ENCODE assay signal across 8 cellular contexts in the genomic region with DNA sequence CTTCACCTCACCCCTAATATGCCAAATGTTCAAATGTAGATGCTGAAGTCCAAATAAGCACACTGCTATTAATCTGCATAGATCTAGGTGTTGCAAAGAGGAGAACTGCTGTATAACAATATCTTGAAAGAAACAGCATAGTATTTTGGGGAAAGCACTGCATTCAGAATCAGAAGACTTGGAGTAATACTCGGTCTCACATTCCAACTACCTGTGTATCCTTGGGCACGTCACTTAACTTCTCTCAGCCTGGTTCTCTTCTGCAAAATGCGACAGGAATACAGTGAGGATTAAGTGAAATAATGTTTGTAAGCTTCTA. TPM values are rescaled to one million over a fixed set of nuclear protein-coding genes. Genes with fewer than 3 reads are reported as not detected.
A peak's percentile ranks its signal among the peaks of the same experiment; 100 is the strongest.
DNase-seq lines count a peak whose midpoint lies in the region; ATAC-seq, FAIRE-seq and TF ChIP-seq lines count a peak whose summit lies in the region.

No MANE protein-coding gene starts in this region.

- H3K4me1 ChIP-seq in right lobe of liver (peaks cover 0 to 20% (median 5%) of the 10 kb centered on the region in 4 donors), urinary bladder (ENCODE audit: insufficient read depth) (peaks cover 5% of the 10 kb centered on the region)

- no peak for FAIRE-seq in H54 (lab: Jason Lieb, UNC)

- H3K36me3 Mint-ChIP-seq in activated naive CD8-positive, alpha-beta T cell treated with anti-CD3 and anti-CD28 coated beads for 36 hours = peaks cover 11% of the 10 kb centered on the region

- no peaks in the 10 kb centered on the region for H3K27me3 Mint-ChIP-seq in activated naive CD8-positive, alpha-beta T cell treated with anti-CD3 and anti-CD28 coated beads for 36 hours

- TF ChIP-seq CTCF in right lobe of liver (IDR thresholded peaks at IDR 0.05) = no peak

- WGBS in right lobe of liver (ENCODE audit: insufficient coverage, low coverage, low lambda C conversion rate, missing lambda C conversion rate) = 0% methylated on average over 3 of the region's 3 CpGs
- 2% methylated on average over 3 of the region's 3 CpGs for WGBS in urinary bladder

- H3K9me3 ChIP-seq in right lobe of liver = no peaks in the 10 kb centered on the region

- intact Hi-C loops in right lobe of liver (cut with DNase I) = no loop called here

- H3K27ac ChIP-seq in right lobe of liver (peak overlapping the region; percentile 96 to 98 (median 97)), urinary bladder (ENCODE audit: low read depth) (no peak overlapping the region)

- H3K4me1 Mint-ChIP-seq in activated naive CD8-positive, alpha-beta T cell treated with anti-CD3 and anti-CD28 coated beads for 36 hours = peaks cover 28% of the 10 kb centered on the region

- peak overlapping the region; percentile 83 for H3K4me3 Mint-ChIP-seq in activated naive CD8-positive, alpha-beta T cell treated with anti-CD3 and anti-CD28 coated beads for 36 hours

- H3K4me3 ChIP-seq in right lobe of liver (peak overlapping the region; percentile 79 to 88 (median 79)), urinary bladder (ENCODE audit: low read depth, low read length) (peak overlapping the region; percentile 94)

- TF ChIP-seq POLR2A in right lobe of liver (IDR thresholded peaks at IDR 0.05) = no peak
- no peak for TF ChIP-seq POLR2A in H54 (IDR thresholded peaks at IDR 0.05; ENCODE audit: low read depth, low read length)

- peak overlapping the region; percentile 89 for H3K27ac Mint-ChIP-seq in activated naive CD8-positive, alpha-beta T cell treated with anti-CD3 and anti-CD28 coated beads for 36 hours

- DNase-seq in activated naive CD8-positive, alpha-beta T cell treated with anti-CD3 and anti-CD28 coated beads for 36 hours = no peak
- DNase-seq in right lobe of liver (no peak), putamen (ENCODE audit: low spot score) (no peak), H54 (ENCODE audit: insufficient read length, low spot score) (no peak), cortex of kidney (lab: John Stamatoyannopoulos, UW) (no peak)

- ATAC-seq in GM18517 (IDR thresholded peaks at IDR 0.05; ENCODE audit: unreplicated experiment) (peak; percentile 39), HG02885 (IDR thresholded peaks at IDR 0.05; ENCODE audit: poor library complexity, unreplicated experiment) (peak; percentile 13), right lobe of liver (peak in 1 of 4 donors; percentile 6)

- H3K27me3 ChIP-seq in right lobe of liver = no peaks in the 10 kb centered on the region

- H3K9me3 Mint-ChIP-seq in activated naive CD8-positive, alpha-beta T cell treated with anti-CD3 and anti-CD28 coated beads for 36 hours = no peaks in the 10 kb centered on the region

- H3K36me3 ChIP-seq in right lobe of liver (no peaks in the 10 kb centered on the region), urinary bladder (ENCODE audit: insufficient read depth) (no peaks in the 10 kb centered on the region)

RNA-seq across cellular contexts. Expression of a gene that starts 0.3 kb away (rescaled TPM):
- total RNA-seq in activated naive CD8-positive, alpha-beta T cell treated with anti-CD3 and anti-CD28 coated beads for 36 hours = 10 to 100 TPM; 37.2 to 37.5 TPM
- total RNA-seq in right lobe of liver = 1 to 10 TPM; 4.6 to 8.2 (median 5.7) TPM
- total RNA-seq in urinary bladder = 18.9 TPM
- polyA plus RNA-seq in urinary bladder = 14.0 TPM

RNA-seq across cellular contexts. Expression of a gene that starts 42.7 kb away (rescaled TPM):
- total RNA-seq in activated naive CD8-positive, alpha-beta T cell treated with anti-CD3 and anti-CD28 coated beads for 36 hours = 10 to 100 TPM; 13.9 to 14.5 TPM
- total RNA-seq in right lobe of liver (100 to 1,000 TPM in 2 of 6 experiments, 10 to 100 TPM in 4; 45.0 to 124 (median 54.0) TPM), urinary bladder (15.0 TPM)
- 35.3 TPM for polyA plus RNA-seq in urinary bladder
